ENCODE assay signal across 11 cellular contexts in genomic region chr1:205976708-205977107, GRCh38. TPM values are rescaled to one million over a fixed set of nuclear protein-coding genes. Genes with fewer than 3 reads are reported as not detected.
DNase-seq lines count a peak whose midpoint lies in the region; ATAC-seq and TF ChIP-seq lines count a peak whose summit lies in the region.
"Had no signal": no experiment of that assay in that cellular context is flagged by ENCODE, and none has a peak within 500 bp of the region (broad histone marks: within the 10 kb centered on the region; RNA-seq: fewer than 3 reads in every experiment).

No MANE protein-coding gene starts in this region.

- no peaks in the 10 kb centered on the region for H3K36me3 Mint-ChIP-seq in endodermal cell (ENCODE audit: low read depth)
- H3K36me3 Mint-ChIP-seq in neural crest cell (ENCODE audit: low read depth): peaks cover 4% of the 10 kb centered on the region
- H3K36me3 Mint-ChIP-seq: stimulated activated naive B cell treated with anti-CD40 and anti-IgM and Interleukin-4, amounts not matched to agents 10 μg/mL and 1 μg/mL and 100 μg/mL, for 72 hours had no signal

- no peaks in the 10 kb centered on the region for H3K27me3 ChIP-seq in endodermal cell (ENCODE audit: control insufficient read depth, insufficient read depth, low read length, poor library complexity, severe bottlenecking)

- H3K9me3 ChIP-seq in endodermal cell (ENCODE audit: control insufficient read depth, low read length): no peaks in the 10 kb centered on the region
- H3K9me3 ChIP-seq: HAP-1 had no signal

- no peak overlapping the region for H3K4me3 ChIP-seq in endodermal cell (ENCODE audit: low read length)
- H3K4me3 ChIP-seq: HAP-1 had no signal

- peaks cover 8% of the 10 kb centered on the region for H3K4me1 Mint-ChIP-seq in endodermal cell
- H3K4me1 Mint-ChIP-seq in neural crest cell: peaks cover 60% of the 10 kb centered on the region

- H3K27me3 Mint-ChIP-seq in endodermal cell (ENCODE audit: insufficient read depth) (peaks cover 1% of the 10 kb centered on the region), neural crest cell (ENCODE audit: low read depth) (no peaks in the 10 kb centered on the region)

- no peak for TF ChIP-seq CTCF in endodermal cell (conservative IDR thresholded peaks at IDR 0.05)
- no peak for TF ChIP-seq CTCF in neural crest cell (conservative IDR thresholded peaks at IDR 0.05)

- no peak for ATAC-seq in GM21360 (IDR thresholded peaks at IDR 0.05; ENCODE audit: unreplicated experiment)
- no peak for ATAC-seq in HG02938 (IDR thresholded peaks at IDR 0.05; ENCODE audit: unreplicated experiment)

- H3K9ac ChIP-seq in endodermal cell (ENCODE audit: extremely low read depth, low read length, poor library complexity, severe bottlenecking): no peak overlapping the region

- H3K27ac ChIP-seq in endodermal cell (ENCODE audit: low read depth, low read length): no peak overlapping the region

- H3K9me3 Mint-ChIP-seq in endodermal cell (peaks cover 4% of the 10 kb centered on the region), neural crest cell (peaks cover 16% of the 10 kb centered on the region)
- H3K9me3 Mint-ChIP-seq: stimulated activated naive B cell treated with anti-CD40 and anti-IgM and Interleukin-4, amounts not matched to agents 10 μg/mL and 1 μg/mL and 100 μg/mL, for 72 hours had no signal

- H3K4me3 Mint-ChIP-seq in endodermal cell: no peak overlapping the region
- H3K4me3 Mint-ChIP-seq in neural crest cell: no peak overlapping the region
- H3K4me3 Mint-ChIP-seq: stimulated activated naive B cell treated with anti-CD40 and anti-IgM and Interleukin-4, amounts not matched to agents 10 μg/mL and 1 μg/mL and 100 μg/mL, for 72 hours had no signal

- WGBS in endodermal cell (ENCODE audit: insufficient coverage in 1 of 2, insufficient read length in 1 of 2), 2 experiments: 61 to 72% methylated on average over 7 of the region's 7 CpGs

- DNase-seq in DMS153 (lab: John Stamatoyannopoulos, UW) (peak; percentile 93), NCI-H2171 treated with DMSO at 0.1 percent for 48 hours (lab: John Stamatoyannopoulos, UW) (peak; percentile 91), endodermal cell (peak; percentile 81), neural crest cell (ENCODE audit: low read depth, low spot score) (no peak), G401 (ENCODE audit: low spot score) (no peak), SKM-1 (lab: John Stamatoyannopoulos, UW; ENCODE audit: unreplicated experiment) (no peak)

- in situ Hi-C loops in G401 (cut with HindIII; ENCODE audit: low sequenced_read_pairs): no loop called here

- H3K4me1 ChIP-seq in endodermal cell (ENCODE audit: control insufficient read depth, insufficient read depth, low read length): peaks cover 8% of the 10 kb centered on the region
- H3K4me1 ChIP-seq: HAP-1 had no signal

- no peaks in the 10 kb centered on the region for H3K36me3 ChIP-seq in endodermal cell (ENCODE audit: control insufficient read depth, insufficient read depth, low read length)
- H3K36me3 ChIP-seq: HAP-1 had no signal

- H3K27ac Mint-ChIP-seq in endodermal cell: peak overlapping the region; percentile 30
- H3K27ac Mint-ChIP-seq in neural crest cell (ENCODE audit: unreplicated experiment): peak overlapping the region; percentile 15
- H3K27ac Mint-ChIP-seq: stimulated activated naive B cell treated with anti-CD40 and anti-IgM and Interleukin-4, amounts not matched to agents 10 μg/mL and 1 μg/mL and 100 μg/mL, for 72 hours had no signal

RNA-seq across cellular contexts. Expression of gene RAB7B, which starts 26.5 kb away (rescaled TPM):
- not detected for total RNA-seq in endodermal cell
- 1.3 TPM for polyA plus RNA-seq in endodermal cell (2013, experiment 1 of 2)
- 1.2 TPM for polyA plus RNA-seq in endodermal cell (2013, experiment 2 of 2)
- total RNA-seq in neural crest cell: 4.4 and 4.5 TPM in 2 replicates
- 0.85 TPM in 1 of 2 replicates, not detected in the other for total RNA-seq in G401 (2014; rRNA removed; shearing (Covaris generic))

RNA-seq across cellular contexts. Expression of gene SLC26A9, which starts 33.5 kb away (rescaled TPM):
- total RNA-seq in endodermal cell: under 1 TPM; 0.22 TPM
- 0.18 TPM for polyA plus RNA-seq in endodermal cell (2013, experiment 1 of 2)
- 0.08 TPM for polyA plus RNA-seq in endodermal cell (2013, experiment 2 of 2)
- total RNA-seq in neural crest cell: 0.16 TPM in 1 of 2 replicates, not detected in the other
- total RNA-seq in G401 (2014; rRNA removed; shearing (Covaris generic)): not detected in 2 replicates
- total RNA-seq: occipital lobe had no signal

RNA-seq across cellular contexts. Expression of gene CTSE, which starts 47.0 kb away (rescaled TPM):
- total RNA-seq in endodermal cell (under 1 TPM; 0.15 to 0.42 TPM), neural crest cell (not detected in 2 replicates)
- 0.39 TPM for polyA plus RNA-seq in endodermal cell (2013, experiment 1 of 2)
- polyA plus RNA-seq in endodermal cell (2013, experiment 2 of 2): 0.12 TPM
- not detected in 2 replicates for total RNA-seq in G401 (2014; rRNA removed; shearing (Covaris generic))
- total RNA-seq: occipital lobe had no signal

Comparison
In these comparisons a context has a peak if more than half of its experiments do, and no peak if none do; other contexts are left out.
1. DNase-seq: peak in DMS153 (single experiment), NCI-H2171 treated with DMSO at 0.1 percent for 48 hours (single experiment) and endodermal cell (single experiment); none in neural crest cell (single experiment), G401 (single experiment) and SKM-1 (single experiment).